9 cellular contexts compared by ENCODE assay signal in genomic region chr12:69388371-69388770, GRCh38. TPM values are rescaled to one million over a fixed set of nuclear protein-coding genes. Genes with fewer than 3 reads are reported as not detected.
DNase-seq lines count a peak whose midpoint lies in the region; ATAC-seq and TF ChIP-seq lines count a peak whose summit lies in the region.
"Had no signal": no experiment of that assay in that cellular context is flagged by ENCODE, and none has a peak within 500 bp of the region (broad histone marks: within the 10 kb centered on the region; RNA-seq: fewer than 3 reads in every experiment).

No MANE protein-coding gene starts in this region.

- TF ChIP-seq CTCF in LNCAP (IDR thresholded peaks at IDR 0.05) (peak; percentile 67), liver (IDR thresholded peaks at IDR 0.05; ENCODE audit: low read depth, low read length, missing input control) (peak; percentile 68)

- H3K4me1 Mint-ChIP-seq in activated CD4-positive, alpha-beta memory T cell treated with anti-CD3 and anti-CD28 coated beads, Interleukin-2, amount 10 ng/mL, durations not matched to agents 7 days and 5 days: peaks cover 11% of the 10 kb centered on the region

- DNase-seq in ELR (ENCODE audit: low read depth): peak; percentile 74
- DNase-seq in astrocyte of the hippocampus (ENCODE audit: low read depth, low spot score): peak; percentile 70
- DNase-seq in T1000 (lab: John Stamatoyannopoulos, UW): no peak
- DNase-seq in ureter (ENCODE audit: low spot score): no peak
- no peak for DNase-seq in activated CD4-positive, alpha-beta memory T cell treated with anti-CD3 and anti-CD28 coated beads, Interleukin-2, amount 10 ng/mL, durations not matched to agents 7 days and 5 days

- no peaks in the 10 kb centered on the region for H3K9me3 ChIP-seq in liver (ENCODE audit: control insufficient read depth in 4 of 4, low read length in 3 of 4)

- H3K27ac ChIP-seq in liver (ENCODE audit: low read depth in 1 of 2, low read length in 2 of 2): no peak overlapping the region

- H3K27ac Mint-ChIP-seq in activated CD4-positive, alpha-beta memory T cell treated with anti-CD3 and anti-CD28 coated beads, Interleukin-2, amount 10 ng/mL, durations not matched to agents 7 days and 5 days: no peak overlapping the region
- H3K27ac Mint-ChIP-seq: T-helper 1 cell treated with Interleukin-12 subunit alpha and Interleukin-12 subunit beta and Interleukin-4 antibody, amounts not matched to agents 30 μg/mL and 1 μg/mL, for 36 hours had no signal

- H3K4me3 Mint-ChIP-seq in activated CD4-positive, alpha-beta memory T cell treated with anti-CD3 and anti-CD28 coated beads, Interleukin-2, amount 10 ng/mL, durations not matched to agents 7 days and 5 days: no peak overlapping the region
- H3K4me3 Mint-ChIP-seq: T-helper 1 cell treated with Interleukin-12 subunit alpha and Interleukin-12 subunit beta and Interleukin-4 antibody, amounts not matched to agents 30 μg/mL and 1 μg/mL, for 36 hours had no signal

- ATAC-seq in GM18870 (IDR thresholded peaks at IDR 0.05; ENCODE audit: unreplicated experiment): no peak

- H3K4me1 ChIP-seq in liver (ENCODE audit: control insufficient read depth in 4 of 4, insufficient read depth in 4 of 4, low read length in 3 of 4): no peaks in the 10 kb centered on the region

- POLR2A ChIA-PET in activated CD4-positive, alpha-beta memory T cell treated with anti-CD3 and anti-CD28 coated beads, Interleukin-2, amount 10 ng/mL, durations not matched to agents 7 days and 5 days (lab: Charles Lee): interaction anchor here (0.6 kb wide), 1 partner anchor 784 kb away, joined by 3 read pairs; no protein-coding TSS in a partner anchor

- TF ChIP-seq RAD21 in liver (IDR thresholded peaks at IDR 0.05): peak; percentile 87 to 89

- H3K9me3 Mint-ChIP-seq in activated CD4-positive, alpha-beta memory T cell treated with anti-CD3 and anti-CD28 coated beads, Interleukin-2, amount 10 ng/mL, durations not matched to agents 7 days and 5 days: no peaks in the 10 kb centered on the region
- H3K9me3 Mint-ChIP-seq: T-helper 1 cell treated with Interleukin-12 subunit alpha and Interleukin-12 subunit beta and Interleukin-4 antibody, amounts not matched to agents 30 μg/mL and 1 μg/mL, for 36 hours had no signal

- CTCF ChIA-PET in activated CD4-positive, alpha-beta memory T cell treated with anti-CD3 and anti-CD28 coated beads, Interleukin-2, amount 10 ng/mL, durations not matched to agents 7 days and 5 days (lab: Charles Lee): interaction anchor here (0.8 to 2.4 kb wide), 4 partner anchors 31 to 251 kb away, joined by 3 to 8 read pairs (median 4); no protein-coding TSS in a partner anchor

- H3K4me3 ChIP-seq in liver (ENCODE audit: low read depth in 1 of 3, low read length in 3 of 3): no peak overlapping the region

- peaks cover 48% of the 10 kb centered on the region for H3K36me3 Mint-ChIP-seq in activated CD4-positive, alpha-beta memory T cell treated with anti-CD3 and anti-CD28 coated beads, Interleukin-2, amount 10 ng/mL, durations not matched to agents 7 days and 5 days (ENCODE audit: low read depth)

- WGBS in liver: 90% methylated on average over 1 of the region's 1 CpG

- peaks cover 0 to 2% (median 2%) of the 10 kb centered on the region in 4 donors for H3K36me3 ChIP-seq in liver (ENCODE audit: control insufficient read depth in 4 of 4, insufficient read depth in 3 of 4, low read depth in 1 of 4, low read length in 3 of 4)

- H3K9ac ChIP-seq in liver (ENCODE audit: low read depth in 1 of 2, low read length in 2 of 2): no peak overlapping the region

- no peaks in the 10 kb centered on the region for H3K27me3 Mint-ChIP-seq in activated CD4-positive, alpha-beta memory T cell treated with anti-CD3 and anti-CD28 coated beads, Interleukin-2, amount 10 ng/mL, durations not matched to agents 7 days and 5 days

- H3K27me3 ChIP-seq in liver (ENCODE audit: control insufficient read depth in 4 of 4, insufficient read depth in 4 of 4, low read length in 3 of 4): no peaks in the 10 kb centered on the region

TF ChIP-seq in liver, 16 proteins besides CTCF, POLR2A, EP300 and RAD21:
- no peak for TF ChIP-seq HNF4G (IDR thresholded peaks at IDR 0.05)
- no peak for TF ChIP-seq FOXA1 (IDR thresholded peaks at IDR 0.05)
- no peak for TF ChIP-seq ZBTB33 (IDR thresholded peaks at IDR 0.05)
- no peak for TF ChIP-seq HNF4A (conservative IDR thresholded peaks at IDR 0.05)
- no peak for TF ChIP-seq MAX (IDR thresholded peaks at IDR 0.05)
- no peak for TF ChIP-seq YY1 (IDR thresholded peaks at IDR 0.05)
- no peak for TF ChIP-seq TAF1 (conservative IDR thresholded peaks at IDR 0.05)
- TF ChIP-seq SP1 (IDR thresholded peaks at IDR 0.05): no peak
- no peak for TF ChIP-seq EGR1 (IDR thresholded peaks at IDR 0.05; ENCODE audit: low read depth in 2 of 2)
- no peak for TF ChIP-seq REST (IDR thresholded peaks at IDR 0.05)
- no peak for TF ChIP-seq NR2F2 (IDR thresholded peaks at IDR 0.05)
- no peak for TF ChIP-seq RXRA (IDR thresholded peaks at IDR 0.05)
- TF ChIP-seq JUND (IDR thresholded peaks at IDR 0.05): no peak
- no peak for TF ChIP-seq ATF3 (IDR thresholded peaks at IDR 0.05)
- TF ChIP-seq FOXA2 (IDR thresholded peaks at IDR 0.05): no peak
- no peak for TF ChIP-seq GABPA (IDR thresholded peaks at IDR 0.05 in 1 of 2, conservative IDR thresholded peaks at IDR 0.05 in 1 of 2)

RNA-seq across cellular contexts. Expression of gene YEATS4, which starts 28.8 kb away (rescaled TPM):
- total RNA-seq in liver: 10 to 100 TPM; 20.3 to 23.8 TPM
- polyA plus RNA-seq in liver: 10 to 100 TPM in 1 of 2 donors, 1 to 10 TPM in 1; 9.9 to 10.6 TPM
- 12.5 TPM for total RNA-seq in ureter
- total RNA-seq in activated CD4-positive, alpha-beta memory T cell treated with anti-CD3 and anti-CD28 coated beads, Interleukin-2, amount 10 ng/mL, durations not matched to agents 7 days and 5 days: 10 to 100 TPM; 43.0 to 45.0 TPM

RNA-seq across cellular contexts. Expression of gene LYZ, which starts 40.2 kb away (rescaled TPM):
- 100 to 1,000 TPM in 1 of 2 donors, 10 to 100 TPM in 1; 24.7 to 141 TPM for total RNA-seq in liver
- 10 to 100 TPM; 11.5 to 42.3 TPM for polyA plus RNA-seq in liver
- total RNA-seq in ureter: 28.5 TPM
- under 1 TPM; 0.48 to 0.50 TPM for total RNA-seq in activated CD4-positive, alpha-beta memory T cell treated with anti-CD3 and anti-CD28 coated beads, Interleukin-2, amount 10 ng/mL, durations not matched to agents 7 days and 5 days

Comparison
In these comparisons a context has a peak if more than half of its experiments do, and no peak if none do; other contexts are left out.
1. DNase-seq: peak in ELR (single experiment) and astrocyte of the hippocampus (single experiment); none in T1000 (single experiment), ureter (single experiment) and activated CD4-positive, alpha-beta memory T cell treated with anti-CD3 and anti-CD28 coated beads, Interleukin-2, amount 10 ng/mL, durations not matched to agents 7 days and 5 days (single experiment).
2. RNA of gene LYZ, which starts 40.2 kb away (total RNA-seq): 24.7 to 141 TPM in liver and 28.5 TPM in ureter (single experiment); 0.48 to 0.50 TPM in activated CD4-positive, alpha-beta memory T cell treated with anti-CD3 and anti-CD28 coated beads, Interleukin-2, amount 10 ng/mL, durations not matched to agents 7 days and 5 days; every median in the first group is over 10 times any median in the second.